1 cellular context compared by ENCODE assay signal in the genomic region with DNA sequence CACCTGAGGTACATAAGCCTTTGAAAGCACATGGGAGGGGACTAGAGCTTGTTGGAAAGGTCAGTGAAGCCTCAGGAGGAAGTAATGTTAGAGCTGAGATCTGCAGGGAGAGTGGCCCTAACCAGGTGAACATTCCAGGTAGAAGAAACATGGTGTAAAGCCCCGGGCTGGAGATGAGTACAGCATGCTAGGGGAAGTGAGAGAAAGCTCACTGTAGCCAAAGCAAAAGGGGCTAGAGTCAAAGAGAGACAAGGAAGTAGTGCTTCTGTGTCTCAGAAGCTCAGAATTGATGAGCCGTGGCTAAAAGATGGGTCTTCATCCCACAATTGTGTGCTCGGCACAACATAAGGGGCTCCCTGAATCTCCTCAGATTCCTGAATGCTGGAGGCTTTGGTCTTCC.
TF ChIP-seq lines count a peak whose summit lies in the region.

No MANE protein-coding gene starts in this region.

TF ChIP-seq in GM12878, 131 proteins besides CTCF, POLR2A, EP300 and RAD21 (continued from another document):
- TF ChIP-seq EED (IDR thresholded peaks at IDR 0.05; ENCODE audit: low read depth) (0 out of 2 replicates have a peak, but pooled peaks have one; percentile 20), IRF4 (IDR thresholded peaks at IDR 0.05; ENCODE audit: low read depth, low read length) (0 out of 2 replicates have a peak, but pooled peaks have one; percentile 38), ZNF24 (IDR thresholded peaks at IDR 0.05) (no peak), JUNB (IDR thresholded peaks at IDR 0.05) (peak; percentile 15; the same call in 1 of the 2 replicates)
- TF ChIP-seq, protein P1, sequence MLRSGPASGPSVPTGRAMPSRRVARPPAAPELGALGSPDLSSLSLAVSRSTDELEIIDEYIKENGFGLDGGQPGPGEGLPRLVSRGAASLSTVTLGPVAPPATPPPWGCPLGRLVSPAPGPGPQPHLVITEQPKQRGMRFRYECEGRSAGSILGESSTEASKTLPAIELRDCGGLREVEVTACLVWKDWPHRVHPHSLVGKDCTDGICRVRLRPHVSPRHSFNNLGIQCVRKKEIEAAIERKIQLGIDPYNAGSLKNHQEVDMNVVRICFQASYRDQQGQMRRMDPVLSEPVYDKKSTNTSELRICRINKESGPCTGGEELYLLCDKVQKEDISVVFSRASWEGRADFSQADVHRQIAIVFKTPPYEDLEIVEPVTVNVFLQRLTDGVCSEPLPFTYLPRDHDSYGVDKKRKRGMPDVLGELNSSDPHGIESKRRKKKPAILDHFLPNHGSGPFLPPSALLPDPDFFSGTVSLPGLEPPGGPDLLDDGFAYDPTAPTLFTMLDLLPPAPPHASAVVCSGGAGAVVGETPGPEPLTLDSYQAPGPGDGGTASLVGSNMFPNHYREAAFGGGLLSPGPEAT (IDR thresholded peaks at IDR 0.05; ENCODE audit: low read depth) = 0 out of 2 replicates have a peak, but pooled peaks have one; percentile 28
- TF ChIP-seq, protein P2, sequence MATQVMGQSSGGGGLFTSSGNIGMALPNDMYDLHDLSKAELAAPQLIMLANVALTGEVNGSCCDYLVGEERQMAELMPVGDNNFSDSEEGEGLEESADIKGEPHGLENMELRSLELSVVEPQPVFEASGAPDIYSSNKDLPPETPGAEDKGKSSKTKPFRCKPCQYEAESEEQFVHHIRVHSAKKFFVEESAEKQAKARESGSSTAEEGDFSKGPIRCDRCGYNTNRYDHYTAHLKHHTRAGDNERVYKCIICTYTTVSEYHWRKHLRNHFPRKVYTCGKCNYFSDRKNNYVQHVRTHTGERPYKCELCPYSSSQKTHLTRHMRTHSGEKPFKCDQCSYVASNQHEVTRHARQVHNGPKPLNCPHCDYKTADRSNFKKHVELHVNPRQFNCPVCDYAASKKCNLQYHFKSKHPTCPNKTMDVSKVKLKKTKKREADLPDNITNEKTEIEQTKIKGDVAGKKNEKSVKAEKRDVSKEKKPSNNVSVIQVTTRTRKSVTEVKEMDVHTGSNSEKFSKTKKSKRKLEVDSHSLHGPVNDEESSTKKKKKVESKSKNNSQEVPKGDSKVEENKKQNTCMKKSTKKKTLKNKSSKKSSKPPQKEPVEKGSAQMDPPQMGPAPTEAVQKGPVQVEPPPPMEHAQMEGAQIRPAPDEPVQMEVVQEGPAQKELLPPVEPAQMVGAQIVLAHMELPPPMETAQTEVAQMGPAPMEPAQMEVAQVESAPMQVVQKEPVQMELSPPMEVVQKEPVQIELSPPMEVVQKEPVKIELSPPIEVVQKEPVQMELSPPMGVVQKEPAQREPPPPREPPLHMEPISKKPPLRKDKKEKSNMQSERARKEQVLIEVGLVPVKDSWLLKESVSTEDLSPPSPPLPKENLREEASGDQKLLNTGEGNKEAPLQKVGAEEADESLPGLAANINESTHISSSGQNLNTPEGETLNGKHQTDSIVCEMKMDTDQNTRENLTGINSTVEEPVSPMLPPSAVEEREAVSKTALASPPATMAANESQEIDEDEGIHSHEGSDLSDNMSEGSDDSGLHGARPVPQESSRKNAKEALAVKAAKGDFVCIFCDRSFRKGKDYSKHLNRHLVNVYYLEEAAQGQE (IDR thresholded peaks at IDR 0.05; ENCODE audit: low read depth, low read length) = no peak
- TF ChIP-seq, protein P3, sequence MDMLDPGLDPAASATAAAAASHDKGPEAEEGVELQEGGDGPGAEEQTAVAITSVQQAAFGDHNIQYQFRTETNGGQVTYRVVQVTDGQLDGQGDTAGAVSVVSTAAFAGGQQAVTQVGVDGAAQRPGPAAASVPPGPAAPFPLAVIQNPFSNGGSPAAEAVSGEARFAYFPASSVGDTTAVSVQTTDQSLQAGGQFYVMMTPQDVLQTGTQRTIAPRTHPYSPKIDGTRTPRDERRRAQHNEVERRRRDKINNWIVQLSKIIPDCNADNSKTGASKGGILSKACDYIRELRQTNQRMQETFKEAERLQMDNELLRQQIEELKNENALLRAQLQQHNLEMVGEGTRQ (IDR thresholded peaks at IDR 0.05; ENCODE audit: borderline replicate concordance, low read depth, low read length) = no peak
